In genomic region chr17:441155-441950, GRCh38 we compare ENCODE assay signal across 19 cellular contexts. TPM values are rescaled to one million over a fixed set of nuclear protein-coding genes. Genes with fewer than 3 reads are reported as not detected.
"Had no signal": no experiment of that assay in that cellular context is flagged by ENCODE, and none has a peak within 500 bp of the region (broad histone marks: within the 10 kb centered on the region; RNA-seq: fewer than 3 reads in every experiment).

No MANE protein-coding gene starts in this region.

- H3K27ac ChIP-seq: KMS-11, RWPE1 had no signal

- DNase-seq: IMR-90, Kasumi-1, MM.1S, NCI-H1092 treated with DMSO at 0.1 percent for 48 hours, NCI-H146, NCI-H1694 treated with DMSO at 0.1 percent for 48 hours, NCI-H1930, NCI-H2081, NCI-H2171 treated with DMSO at 0.1 percent for 48 hours, NCI-H345, NCI-H446 treated with DMSO at 0.1 percent for 48 hours, NCI-H510A treated with DMSO at 0.1 percent for 48 hours, NCI-H774, SHP77, SK-N-SH, SW 1271 had no signal

- H3K9ac ChIP-seq: KMS-11, SK-N-SH had no signal

- H3K4me2 ChIP-seq: KMS-11, SK-N-SH had no signal

- H3K9me3 ChIP-seq: SK-N-SH had no signal

RNA-seq across cellular contexts. Expression of gene RFLNB, which starts 4.4 kb away (rescaled TPM):
- total RNA-seq: HT-29 had no signal
